2 cellular contexts compared by ENCODE assay signal in the genomic region with DNA sequence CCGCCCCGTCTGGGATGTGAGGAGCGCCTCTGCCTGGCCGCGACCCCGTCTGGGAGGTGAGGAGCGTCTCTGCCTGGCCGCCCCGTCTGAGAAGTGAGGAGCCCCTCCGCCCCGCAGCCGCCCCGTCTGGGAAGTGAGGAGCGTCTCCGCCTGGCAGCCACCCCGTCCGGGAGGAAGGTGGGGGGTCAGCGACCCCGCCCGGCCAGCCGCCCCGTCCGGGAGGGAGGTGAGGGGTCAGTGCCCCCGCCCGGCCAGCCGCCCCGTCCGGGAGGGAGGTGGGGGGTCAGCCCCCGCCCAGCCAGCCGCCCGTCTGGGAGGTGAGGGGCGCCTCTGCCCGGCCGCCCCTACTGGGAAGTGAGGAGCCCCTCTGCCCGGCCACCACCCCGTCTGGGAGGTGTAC. TPM values are rescaled to one million over a fixed set of nuclear protein-coding genes. Genes with fewer than 3 reads are reported as not detected.
"Had no signal": no experiment of that assay in that cellular context is flagged by ENCODE, and none has a peak within 500 bp of the region (broad histone marks: within the 10 kb centered on the region; RNA-seq: fewer than 3 reads in every experiment).

No MANE protein-coding gene starts in this region.

RNA-seq across cellular contexts. Expression of gene PDE6G, which starts 38.0 kb away (rescaled TPM):
- total RNA-seq: HT-29, IMR-90 had no signal
